In genomic region chr7:100475549-100475948, GRCh38 we compare ENCODE assay signal across 7 cellular contexts. TPM values are rescaled to one million over a fixed set of nuclear protein-coding genes. Genes with fewer than 3 reads are reported as not detected.
DNase-seq lines count a peak whose midpoint lies in the region; ATAC-seq and TF ChIP-seq lines count a peak whose summit lies in the region.
"Had no signal": no experiment of that assay in that cellular context is flagged by ENCODE, and none has a peak within 500 bp of the region (broad histone marks: within the 10 kb centered on the region; RNA-seq: fewer than 3 reads in every experiment).

No MANE protein-coding gene starts in this region.

- no peaks in the 10 kb centered on the region; the same call in 2 of the 3 replicates for H3K9me3 Mint-ChIP-seq in GM23338

- peak overlapping the region; percentile 28; the same call in 1 of the 3 replicates for H3K4me3 Mint-ChIP-seq in GM23338

- H3K27ac ChIP-seq in GM23338 (ENCODE audit: low read depth) (no peak overlapping the region), body of pancreas (peak overlapping the region in 3 of 4 donors; percentile 10 to 38 (median 12)), psoas muscle (no peak overlapping the region)

- no peaks in the 10 kb centered on the region; the same call in 1 of the 2 replicates for H3K79me2 ChIP-seq in GM23338 (replicated peaks; ENCODE audit: insufficient read depth)

- intact Hi-C loops in body of pancreas (cut with DNase I), result loop anchor here (10.0 kb wide), 1 partner anchor 209 kb away; no protein-coding TSS in a partner anchor
- intact Hi-C loops in psoas muscle (cut with DNase I), result loop anchor here (5.0 to 10.0 kb wide), 3 partner anchors 67 to 249 kb away; partner anchors contain the start of gene EPO (in 1 of the 2)

- no peaks in the 10 kb centered on the region for H3K9me3 ChIP-seq in body of pancreas
- no peaks in the 10 kb centered on the region for H3K9me3 ChIP-seq in psoas muscle

- TF ChIP-seq CTCF in GM23338 (conservative IDR thresholded peaks at IDR 0.05; ENCODE audit: low read depth in 2 of 2) (no peak), body of pancreas (IDR thresholded peaks at IDR 0.05) (no peak), psoas muscle (IDR thresholded peaks at IDR 0.05) (no peak)

- no peak for ATAC-seq in GM23338
- ATAC-seq in body of pancreas, result no peak
- ATAC-seq in psoas muscle, result no peak
- no peak for ATAC-seq in HG03039 (IDR thresholded peaks at IDR 0.05; ENCODE audit: unreplicated experiment)
- ATAC-seq in GM18502 (IDR thresholded peaks at IDR 0.05; ENCODE audit: poor library complexity, unreplicated experiment), result no peak

- H3K27me3 ChIP-seq in GM23338 (ENCODE audit: insufficient read depth) (no peaks in the 10 kb centered on the region), body of pancreas (no peaks in the 10 kb centered on the region), psoas muscle (ENCODE audit: insufficient read depth in 3 of 3, low read length in 2 of 3) (no peaks in the 10 kb centered on the region)

- peaks cover 12% of the 10 kb centered on the region for H3K27me3 Mint-ChIP-seq in GM23338 (ENCODE audit: insufficient read depth, low read depth, poor library complexity)

- 35 to 57% methylated on average over 8 to 9 of the region's 9 CpGs for WGBS in body of pancreas, 2 donors
- 60 to 74% (median 69%) methylated on average over 9 of the region's 9 CpGs for WGBS in psoas muscle, 3 donors

- H3K36me3 Mint-ChIP-seq in GM23338 (ENCODE audit: low read depth), result peaks cover 5% of the 10 kb centered on the region; the same call in 2 of the 3 replicates

- peak overlapping the region; percentile 65 for H3K4me2 ChIP-seq in GM23338

- H3K9me2 ChIP-seq in GM23338 (ENCODE audit: insufficient read depth), result no peaks in the 10 kb centered on the region

- H3K4me3 ChIP-seq in GM23338 (peak overlapping the region; percentile 32; the same call in 1 of the 2 replicates), body of pancreas (no peak overlapping the region), psoas muscle (peak overlapping the region; percentile 15)

- peaks cover 28% of the 10 kb centered on the region for H3K4me1 Mint-ChIP-seq in GM23338

- peaks cover 3% of the 10 kb centered on the region; the same call in 1 of the 2 replicates for H4K20me1 ChIP-seq in GM23338 (replicated peaks; ENCODE audit: insufficient read depth)

- peaks cover 17% of the 10 kb centered on the region for H3K4me1 ChIP-seq in GM23338 (ENCODE audit: insufficient read depth)
- peaks cover 43% of the 10 kb centered on the region for H3K4me1 ChIP-seq in body of pancreas
- peaks cover 20% of the 10 kb centered on the region for H3K4me1 ChIP-seq in psoas muscle

- no peak overlapping the region for H3K27ac Mint-ChIP-seq in GM23338

- H2AFZ ChIP-seq in GM23338, result no peak overlapping the region

- no peak for TF ChIP-seq POLR2A in body of pancreas (IDR thresholded peaks at IDR 0.05)

- H3K36me3 ChIP-seq in GM23338 (ENCODE audit: insufficient read depth), result no peaks in the 10 kb centered on the region; the same call in 1 of the 2 replicates
- no peaks in the 10 kb centered on the region for H3K36me3 ChIP-seq in body of pancreas (replicated peaks in 1 of 2; ENCODE audit: insufficient read depth in 1 of 2, low read depth in 2 of 2)
- peaks cover 0 to 28% of the 10 kb centered on the region in 2 donors for H3K36me3 ChIP-seq in psoas muscle (ENCODE audit: insufficient read depth in 1 of 2, low read depth in 1 of 2)

- no peaks in the 10 kb centered on the region; the same call in 1 of the 2 replicates for H3F3A ChIP-seq in GM23338 (replicated peaks; ENCODE audit: low read depth)

- no peak for DNase-seq in GM23338 (ENCODE audit: low spot score)
- DNase-seq in body of pancreas, result no peak
- DNase-seq in psoas muscle, result peak in 1 of 2 donors; percentile 67
- DNase-seq in NCI-H1417 treated with DMSO at 0.1 percent for 48 hours (lab: John Stamatoyannopoulos, UW), result no peak
- DNase-seq: NCI-H1048 had no signal

TF ChIP-seq in GM23338, 12 proteins besides CTCF, POLR2A, EP300 and RAD21 (continues in another document):
- TF ChIP-seq EZH2phosphoT487 (IDR thresholded peaks at IDR 0.05; ENCODE audit: unreplicated experiment) (no peak), ZNF114 (CRISPR knock-in tag; IDR thresholded peaks at IDR 0.05) (no peak), EZH2 (IDR thresholded peaks at IDR 0.05; ENCODE audit: low read depth, unreplicated experiment) (no peak), REST (IDR thresholded peaks at IDR 0.05; ENCODE audit: unreplicated experiment) (no peak), STAT1 (IDR thresholded peaks at IDR 0.05; ENCODE audit: unreplicated experiment) (no peak), POLR2AphosphoS5 (IDR thresholded peaks at IDR 0.05; ENCODE audit: low read depth) (no peak), JUNB (IDR thresholded peaks at IDR 0.05; ENCODE audit: unreplicated experiment) (no peak), NANOG (IDR thresholded peaks at IDR 0.05; ENCODE audit: borderline replicate concordance) (no peak), ZNF331 (CRISPR knock-in tag; IDR thresholded peaks at IDR 0.05; ENCODE audit: low read depth) (no peak)

RNA-seq across cellular contexts. Expression of gene TSC22D4, which starts 3.5 kb away (rescaled TPM):
- total RNA-seq in GM23338 (2014; rRNA removed; shearing (Covaris generic)), result 22.6 and 24.9 TPM in 2 replicates
- polyA plus RNA-seq in GM23338 (2016; fragmentation: Nextera tagmentation; extraction: Ambion mirVana) (14.6 and 16.4 TPM in 2 replicates), psoas muscle (10 to 100 TPM; 16.4 to 24.8 (median 16.7) TPM)
- total RNA-seq in body of pancreas (10 to 100 TPM; 16.6 to 34.9 TPM), psoas muscle (10 to 100 TPM; 15.7 to 23.6 (median 17.6) TPM)

RNA-seq across cellular contexts. Expression of gene NYAP1, which starts 8.2 kb away (rescaled TPM):
- total RNA-seq in GM23338 (2014; rRNA removed; shearing (Covaris generic)), result 2.3 and 4.9 TPM in 2 replicates
- polyA plus RNA-seq in GM23338 (2016; fragmentation: Nextera tagmentation; extraction: Ambion mirVana) (0.19 and 0.49 TPM in 2 replicates), psoas muscle (under 1 TPM; 0.12 to 0.23 (median 0.21) TPM)
- total RNA-seq in body of pancreas (1 to 10 TPM; 1.0 to 1.3 TPM), psoas muscle (under 1 TPM; 0.08 to 0.32 (median 0.12) TPM)

RNA-seq across cellular contexts. Expression of gene SPACDR, which starts 11.5 kb away (rescaled TPM):
- total RNA-seq in GM23338 (2014; rRNA removed; shearing (Covaris generic)), result 0.52 TPM in 1 of 2 replicates, not detected in the other
- polyA plus RNA-seq in GM23338 (2016; fragmentation: Nextera tagmentation; extraction: Ambion mirVana), result 0.42 TPM in 1 of 2 replicates, not detected in the other
- 1 to 10 TPM in 1 of 2 donors, not detected in 1; 1.0 TPM for total RNA-seq in body of pancreas
- total RNA-seq in psoas muscle, result not detected
- polyA plus RNA-seq in psoas muscle, result under 1 TPM in 2 of 3 donors, not detected in 1; 0.17 to 0.25 TPM

RNA-seq across cellular contexts. Expression of gene PPP1R35, which starts 39.3 kb away (rescaled TPM):
- 47.8 and 58.9 TPM in 2 replicates for total RNA-seq in GM23338 (2014; rRNA removed; shearing (Covaris generic))
- polyA plus RNA-seq in GM23338 (2016; fragmentation: Nextera tagmentation; extraction: Ambion mirVana) (89.3 and 106 TPM in 2 replicates), psoas muscle (10 to 100 TPM in 2 of 3 donors, 1 to 10 TPM in 1; 9.8 to 22.4 (median 12.8) TPM)
- total RNA-seq in body of pancreas (10 to 100 TPM; 39.4 to 69.2 TPM), psoas muscle (10 to 100 TPM in 3 of 4 donors, 1 to 10 TPM in 1; 8.0 to 17.9 (median 13.0) TPM)

RNA-seq across cellular contexts. Expression of gene MEPCE, which starts 45.9 kb away (rescaled TPM):
- 21.7 and 32.6 TPM in 2 replicates for total RNA-seq in GM23338 (2014; rRNA removed; shearing (Covaris generic))
- 10.0 and 11.4 TPM in 2 replicates for polyA plus RNA-seq in GM23338 (2016; fragmentation: Nextera tagmentation; extraction: Ambion mirVana)
- 10 to 100 TPM; 14.0 to 34.9 TPM for total RNA-seq in body of pancreas
- total RNA-seq in psoas muscle, result 10 to 100 TPM; 27.2 to 41.5 (median 36.9) TPM
- 10 to 100 TPM; 28.7 to 40.5 (median 29.5) TPM for polyA plus RNA-seq in psoas muscle

Comparison
In these comparisons a context has a peak if more than half of its experiments do, and no peak if none do; other contexts are left out.
1. H3K27ac ChIP-seq: peak in body of pancreas (3 of 4); none in GM23338 (single experiment) and psoas muscle (single experiment).
2. H3K4me3 ChIP-seq: peak in GM23338 (single experiment) and psoas muscle (single experiment); none in body of pancreas (0 of 2).